Comparison of ENCODE assay signal across 9 cellular contexts in genomic region chr1:164712131-164713031, GRCh38.
DNase-seq lines count a peak whose midpoint lies in the region; ATAC-seq and TF ChIP-seq lines count a peak whose summit lies in the region.
"Had no signal": no experiment of that assay in that cellular context is flagged by ENCODE, and none has a peak within 500 bp of the region (broad histone marks: within the 10 kb centered on the region; RNA-seq: fewer than 3 reads in every experiment).

No MANE protein-coding gene starts in this region.

- intact Hi-C loops in uterus (cut with DNase I; ENCODE audit: low total_unique reads): no loop called here

- peak; percentile 1; the same call in 1 of the 3 replicates for ATAC-seq in SK-N-SH treated with all-trans-retinoic acid at 6 μM for 48 hours
- peak; percentile 38 for ATAC-seq in esophagus mucosa
- ATAC-seq in GM21528 (IDR thresholded peaks at IDR 0.05; ENCODE audit: low FRiP score, unreplicated experiment): no peak
- ATAC-seq in GM21390 (IDR thresholded peaks at IDR 0.05; ENCODE audit: unreplicated experiment): no peak

- H3K4me1 ChIP-seq in uterus: peaks cover 8 to 19% of the 10 kb centered on the region in 2 donors

- H3K27ac ChIP-seq in uterus (peak overlapping the region; percentile 85 to 92), substantia nigra (ENCODE audit: low read depth, low read length, poor library complexity, severe bottlenecking) (no peak overlapping the region)

- H3K9me3 ChIP-seq in uterus: no peaks in the 10 kb centered on the region

- no peak for TF ChIP-seq CTCF in uterus (IDR thresholded peaks at IDR 0.05)

- DNase-seq in mucosa of gallbladder (ENCODE audit: low spot score): peak; percentile 46
- peak; percentile 42 to 58 for DNase-seq in uterus
- no peak for DNase-seq in substantia nigra (lab: John Stamatoyannopoulos, UW)
- DNase-seq: GDM1, SHP77 treated with DMSO at 0.1 percent for 48 hours had no signal

- no peak overlapping the region for H3K4me3 ChIP-seq in uterus

- H3K27me3 ChIP-seq in uterus: no peaks in the 10 kb centered on the region

- H3K36me3 ChIP-seq in uterus: no peaks in the 10 kb centered on the region

- no peak for TF ChIP-seq POLR2A in uterus (IDR thresholded peaks at IDR 0.05)

TF ChIP-seq in SK-N-SH treated with all-trans-retinoic acid at 6 μM for 48 hours, 23 proteins besides CTCF, POLR2A, EP300 and RAD21:
- peak; percentile 99; the same call in 1 of the 2 replicates for TF ChIP-seq TCF4 (CRISPR knock-in tag; IDR thresholded peaks at IDR 0.05; ENCODE audit: borderline replicate concordance)
- 0 out of 2 replicates have a peak, but pooled peaks have one; percentile 12 for TF ChIP-seq GLIS3 (CRISPR knock-in tag; IDR thresholded peaks at IDR 0.05)
- TF ChIP-seq ZFP3 (CRISPR knock-in tag; IDR thresholded peaks at IDR 0.05): peak; percentile 60; the same call in 1 of the 2 replicates
- TF ChIP-seq ESRRG (CRISPR knock-in tag; IDR thresholded peaks at IDR 0.05): no peak
- TF ChIP-seq TSHZ2 (CRISPR knock-in tag; IDR thresholded peaks at IDR 0.05): peak; percentile 95
- TF ChIP-seq POU6F1 (CRISPR knock-in tag; IDR thresholded peaks at IDR 0.05; ENCODE audit: borderline replicate concordance, low read depth): no peak
- no peak for TF ChIP-seq CSRNP3 (CRISPR knock-in tag; IDR thresholded peaks at IDR 0.05)
- no peak for TF ChIP-seq ARNTL (CRISPR knock-in tag; IDR thresholded peaks at IDR 0.05; ENCODE audit: borderline replicate concordance, low read depth)
- TF ChIP-seq OSR1 (CRISPR knock-in tag; IDR thresholded peaks at IDR 0.05): no peak
TF ChIP-seq in SK-N-SH treated with all-trans-retinoic acid at 6 μM for 48 hours: peak in this region for 4.

Comparison
In these comparisons a context has a peak if more than half of its experiments do, and no peak if none do; other contexts are left out.
1. ATAC-seq: peak in SK-N-SH treated with all-trans-retinoic acid at 6 μM for 48 hours (single experiment) and esophagus mucosa (single experiment); none in GM21528 (single experiment) and GM21390 (single experiment).
2. DNase-seq: peak in mucosa of gallbladder (single experiment) and uterus (2 of 2); none in substantia nigra (0 of 49).